Comparison of ENCODE assay signal across 17 cellular contexts in genomic region chr1:10178602-10179407, GRCh38. TPM values are rescaled to one million over a fixed set of nuclear protein-coding genes. Genes with fewer than 3 reads are reported as not detected.
DNase-seq lines count a peak whose midpoint lies in the region; TF ChIP-seq lines count a peak whose summit lies in the region.
"Had no signal": no experiment of that assay in that cellular context is flagged by ENCODE, and none has a peak within 500 bp of the region (broad histone marks: within the 10 kb centered on the region; RNA-seq: fewer than 3 reads in every experiment).

No MANE protein-coding gene starts in this region.

- H3K9ac ChIP-seq in iPS-18a (ENCODE audit: low read length) = peak overlapping the region; percentile 54

- peaks cover 14% of the 10 kb centered on the region for H3K36me3 ChIP-seq in iPS-18a (ENCODE audit: control insufficient read depth, low read depth, low read length)
- peaks cover under 1% of the 10 kb centered on the region for H3K36me3 ChIP-seq in neuron (ENCODE audit: insufficient read depth, low read length)

- H3K27me3 ChIP-seq in iPS-18a (ENCODE audit: control insufficient read depth, insufficient read depth, low read length) (no peaks in the 10 kb centered on the region), neuron (ENCODE audit: insufficient read depth, low read length) (no peaks in the 10 kb centered on the region)
- H3K27me3 ChIP-seq: left lung, tibial artery had no signal

- no peak overlapping the region for H2AFZ ChIP-seq in neuron (ENCODE audit: low read depth, low read length)

- peak overlapping the region; percentile 1 for H3K4me3 ChIP-seq in iPS-18a (ENCODE audit: low read length)
- peak overlapping the region; percentile 36 for H3K4me3 ChIP-seq in neuron (ENCODE audit: low read length)
- H3K4me3 ChIP-seq: A549, left lung, tibial artery had no signal

- no peak for TF ChIP-seq CTCF in GM20000 (IDR thresholded peaks at IDR 0.05; ENCODE audit: extremely low read depth, missing control alignments)

- peaks cover 20% of the 10 kb centered on the region for H3K4me1 ChIP-seq in iPS-18a (ENCODE audit: control insufficient read depth, low read depth, low read length)
- H3K4me1 ChIP-seq in neuron (ENCODE audit: insufficient read depth, low read length) = peaks cover 45% of the 10 kb centered on the region
- H3K4me1 ChIP-seq: A549, left lung, tibial artery had no signal

- peaks cover 4% of the 10 kb centered on the region for H3K9me3 ChIP-seq in iPS-18a (ENCODE audit: control insufficient read depth, low read depth, low read length)
- peaks cover 7% of the 10 kb centered on the region for H3K9me3 ChIP-seq in neuron (ENCODE audit: low read length)
- H3K9me3 ChIP-seq: A549, left lung, tibial artery had no signal

- peak overlapping the region; percentile 26 for H3K27ac ChIP-seq in iPS-18a (ENCODE audit: low read length)
- H3K27ac ChIP-seq: A549, left lung, tibial artery, VCaP had no signal

- peak; percentile 65 for DNase-seq in ELF-1 (ENCODE audit: low read depth, low spot score)
- peak; percentile 39 for DNase-seq in astrocyte of the hippocampus (ENCODE audit: low read depth, low spot score)
- DNase-seq in Ammon's horn (ENCODE audit: low spot score) = no peak
- DNase-seq in GM20000 (ENCODE audit: low spot score) = no peak
- no peak for DNase-seq in ureter (ENCODE audit: low spot score)
- DNase-seq in NCI-H524 treated with DMSO at 0.1 percent for 48 hours (lab: John Stamatoyannopoulos, UW) = no peak
- DNase-seq: activated CD4-positive, alpha-beta memory T cell treated with anti-CD3 and anti-CD28 coated beads for 36 hours; activated T-cell treated with anti-CD3 and anti-CD28 coated beads, Interleukin-2, amount 50 U/mL, for 24 hours; effector CD4-positive, alpha-beta T cell; left lung; NCI-H1417 treated with DMSO at 0.1 percent for 48 hours; NCI-H2227 treated with DMSO at 0.1 percent for 48 hours; tibial artery had no signal

RNA-seq across cellular contexts. Expression of gene KIF1B, which starts 31.6 kb away (rescaled TPM):
- total RNA-seq in ureter = 37.2 TPM

Comparison
In these comparisons a context has a peak if more than half of its experiments do, and no peak if none do; other contexts are left out.
1. DNase-seq: peak in ELF-1 (single experiment) and astrocyte of the hippocampus (single experiment); none in Ammon's horn (single experiment), GM20000 (single experiment), ureter (single experiment) and NCI-H524 treated with DMSO at 0.1 percent for 48 hours (single experiment).